Comparison of ENCODE assay signal across 10 cellular contexts in the genomic region with DNA sequence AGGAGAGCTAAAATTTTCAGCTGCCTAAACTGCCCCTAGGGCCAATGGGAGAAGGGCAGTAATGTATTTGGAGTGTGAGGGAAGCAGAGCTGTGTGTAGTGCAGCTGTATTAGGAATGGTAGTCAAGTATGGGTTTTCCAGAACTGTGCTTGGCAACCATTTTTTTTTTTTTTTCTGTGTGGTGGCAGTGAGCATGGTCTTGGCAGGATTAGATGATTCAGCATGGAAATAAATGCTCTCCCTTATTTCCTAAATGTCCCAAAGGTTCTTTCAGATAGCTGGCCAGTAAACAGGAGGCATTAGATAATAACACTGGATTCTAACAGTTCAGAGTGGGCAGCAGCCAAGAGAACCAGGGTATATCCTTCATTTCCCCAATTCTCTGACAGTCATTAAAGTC.
DNase-seq lines count a peak whose midpoint lies in the region; TF ChIP-seq lines count a peak whose summit lies in the region.
"Had no signal": no experiment of that assay in that cellular context is flagged by ENCODE, and none has a peak within 500 bp of the region (broad histone marks: within the 10 kb centered on the region; RNA-seq: fewer than 3 reads in every experiment).

No MANE protein-coding gene starts in this region.

- H3K4me3 ChIP-seq in iPS DF 6.9 (ENCODE audit: low read length) (peak overlapping the region; percentile 8; the same call in 1 of the 2 replicates), skeletal muscle cell (ENCODE audit: low read depth, low read length) (peak overlapping the region; percentile 80)

- H3K36me3 Mint-ChIP-seq in H9 (ENCODE audit: insufficient read depth in 1 of 3, low read depth in 3 of 3), result peaks cover 0 to 4% (median 2%) of the 10 kb centered on the region in 3 experiments; a peak in 4 of 7 replicates

- H3K14ac ChIP-seq in H9 (ENCODE audit: insufficient read depth, low read length), result no peak overlapping the region

- H2BK15ac ChIP-seq in H9 (ENCODE audit: low read depth, low read length), result no peak overlapping the region

- peak overlapping the region; percentile 9 for H3K9ac ChIP-seq in H9 (ENCODE audit: extremely low read depth, insufficient read length, low read length)

- H3T11ph ChIP-seq in H9 (ENCODE audit: low read length), result no peak overlapping the region

- H2BK20ac ChIP-seq in H9 (ENCODE audit: low read depth, low read length, poor library complexity, severe bottlenecking), result no peak overlapping the region

- H2BK12ac ChIP-seq in H9 (ENCODE audit: insufficient read length, low read depth, low read length), result no peak overlapping the region

- H3K27ac Mint-ChIP-seq in H9, result no peak overlapping the region
- H3K27ac Mint-ChIP-seq: stimulated activated naive CD8-positive, alpha-beta T cell treated with anti-CD3 and anti-CD28 coated beads, Interleukin-15, Interleukin-2, amounts not matched to agents 100 ng/mL and 50 ng/mL, for 24 hours had no signal

- no peak for DNase-seq in H9
- no peak for DNase-seq in iPS DF 6.9 (ENCODE audit: low read depth, low spot score)
- no peak for DNase-seq in skeletal muscle cell (ENCODE audit: low read depth)
- DNase-seq in NCI-H510A (lab: John Stamatoyannopoulos, UW), result no peak
- no peak for DNase-seq in NCI-H2227 (lab: John Stamatoyannopoulos, UW; ENCODE audit: unreplicated experiment)
- DNase-seq in COR-L47 (lab: John Stamatoyannopoulos, UW), result no peak
- DNase-seq in SHP77 treated with DMSO at 0.1 percent for 48 hours (lab: John Stamatoyannopoulos, UW), result no peak

- no peaks in the 10 kb centered on the region for H3K36me3 ChIP-seq in iPS DF 6.9 (ENCODE audit: control insufficient read depth, insufficient read depth, low read length)

- no peak overlapping the region for H2BK5ac ChIP-seq in H9 (ENCODE audit: insufficient read length, low read length)

- peaks cover 8% of the 10 kb centered on the region; the same call in 1 of the 2 replicates for H3K4me1 ChIP-seq in H9 (ENCODE audit: insufficient read depth, low read length)
- H3K4me1 ChIP-seq in iPS DF 6.9 (ENCODE audit: control insufficient read depth, insufficient read depth, low read length), result peaks cover 8% of the 10 kb centered on the region; the same call in 1 of the 2 replicates

- no peak for TF ChIP-seq CTCF in H9 (conservative IDR thresholded peaks at IDR 0.05)
- no peak for TF ChIP-seq CTCF in VCaP (conservative IDR thresholded peaks at IDR 0.05)

- no peak overlapping the region for H3K4me3 Mint-ChIP-seq in H9
- H3K4me3 Mint-ChIP-seq: central memory CD8-positive, alpha-beta T cell; stimulated activated naive CD8-positive, alpha-beta T cell treated with anti-CD3 and anti-CD28 coated beads, Interleukin-15, Interleukin-2, amounts not matched to agents 100 ng/mL and 50 ng/mL, for 24 hours had no signal

- no peak overlapping the region for H4K8ac ChIP-seq in H9 (replicated peaks; ENCODE audit: insufficient read length, low read depth, low read length)

- H4K20me1 ChIP-seq in H9 (ENCODE audit: control insufficient read depth, insufficient read depth, insufficient read length), result no peaks in the 10 kb centered on the region

- no peak overlapping the region for H4K5ac ChIP-seq in H9 (ENCODE audit: insufficient read length, low read depth, low read length)

- H3K23ac ChIP-seq in H9 (ENCODE audit: insufficient read length, low read depth, low read length), result no peak overlapping the region

- H3K9me3 Mint-ChIP-seq in H9, result no peaks in the 10 kb centered on the region
- H3K9me3 Mint-ChIP-seq: central memory CD8-positive, alpha-beta T cell; stimulated activated naive CD8-positive, alpha-beta T cell treated with anti-CD3 and anti-CD28 coated beads, Interleukin-15, Interleukin-2, amounts not matched to agents 100 ng/mL and 50 ng/mL, for 24 hours had no signal

- no peaks in the 10 kb centered on the region for H3K9me3 ChIP-seq in H9 (ENCODE audit: control insufficient read depth, low read depth, low read length)
- H3K9me3 ChIP-seq in iPS DF 6.9 (ENCODE audit: control insufficient read depth, insufficient read depth, low read length), result no peaks in the 10 kb centered on the region

- no peaks in the 10 kb centered on the region for H3K27me3 ChIP-seq in H9 (ENCODE audit: insufficient read depth, low read length)
- no peaks in the 10 kb centered on the region for H3K27me3 ChIP-seq in iPS DF 6.9 (ENCODE audit: control insufficient read depth, insufficient read depth, low read length)

- no peak overlapping the region for H2AK5ac ChIP-seq in H9 (ENCODE audit: insufficient read length, low read length)

- no peak overlapping the region for H4K91ac ChIP-seq in H9 (ENCODE audit: insufficient read length, low read depth, low read length)

- peaks cover 40% of the 10 kb centered on the region; the same call in 1 of the 2 replicates for H3K79me2 ChIP-seq in H9 (ENCODE audit: insufficient read depth, low read length)

- peaks cover 19% of the 10 kb centered on the region for H3K23me2 ChIP-seq in H9 (ENCODE audit: insufficient read length, low read depth, low read length, poor library complexity, severe bottlenecking)

- H3K79me1 ChIP-seq in H9 (ENCODE audit: insufficient read depth, low read depth, low read length, poor library complexity, severe bottlenecking), result peaks cover 2% of the 10 kb centered on the region

- no peak overlapping the region for H2BK120ac ChIP-seq in H9 (ENCODE audit: low read depth, low read length, poor library complexity, severe bottlenecking)

- no peak overlapping the region for H3K56ac ChIP-seq in H9 (ENCODE audit: insufficient read length, low read depth, low read length)

- no peaks in the 10 kb centered on the region for H3K27me3 Mint-ChIP-seq in H9 (ENCODE audit: low read depth)
- H3K27me3 Mint-ChIP-seq: central memory CD8-positive, alpha-beta T cell had no signal

- H3K4me1 Mint-ChIP-seq in H9, result peaks cover 25 to 32% of the 10 kb centered on the region in 2 experiments

- H3K4me2 ChIP-seq in H9 (ENCODE audit: insufficient read depth, insufficient read length, low read length), result peak overlapping the region; percentile 92

- no peak overlapping the region for H2AFZ ChIP-seq in H9 (ENCODE audit: low read length)

- H3K18ac ChIP-seq in H9 (ENCODE audit: insufficient read length, low read depth, low read length), result no peak overlapping the region

- no peak overlapping the region for H3K4ac ChIP-seq in H9 (ENCODE audit: low read depth, low read length)

- H3K27ac ChIP-seq in H9 (ENCODE audit: insufficient read length, low read depth, low read length) (peak overlapping the region; percentile 38), VCaP (peak overlapping the region; percentile 95), iPS DF 6.9 (ENCODE audit: low read length) (no peak overlapping the region)
